Comparison of ENCODE assay signal across 2 cellular contexts in the genomic region with DNA sequence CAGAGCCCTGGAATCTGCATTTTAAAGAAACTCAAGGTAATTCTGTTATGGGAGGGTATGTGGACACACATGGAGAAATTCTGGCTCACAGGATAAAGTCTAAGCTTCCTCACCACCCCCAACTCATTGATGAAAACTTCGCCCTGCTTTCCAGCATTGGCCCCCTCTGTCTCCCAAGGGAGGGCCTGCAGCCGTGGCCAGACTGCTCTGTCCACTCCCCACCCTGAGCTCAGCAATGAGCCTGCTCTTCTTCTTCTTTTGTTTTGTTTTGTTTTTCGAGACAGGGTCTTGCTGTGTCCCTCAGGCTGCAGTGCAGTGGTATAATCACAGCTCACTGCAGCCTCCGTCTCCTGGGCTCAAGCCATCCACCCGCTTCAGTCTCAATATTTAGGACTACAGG.
TF ChIP-seq lines count a peak whose summit lies in the region.

No MANE protein-coding gene starts in this region.

TF ChIP-seq in H1, 55 proteins besides CTCF, POLR2A, EP300 and RAD21 (continued from another document):
- no peak for TF ChIP-seq RFX5 (IDR thresholded peaks at IDR 0.05; ENCODE audit: borderline replicate concordance, low read depth, low read length)
- TF ChIP-seq CHD1 (IDR thresholded peaks at IDR 0.05; ENCODE audit: low read depth, low read length): no peak
- TF ChIP-seq SP1 (IDR thresholded peaks at IDR 0.05; ENCODE audit: low read depth, low read length): no peak
- TF ChIP-seq, protein P1, sequence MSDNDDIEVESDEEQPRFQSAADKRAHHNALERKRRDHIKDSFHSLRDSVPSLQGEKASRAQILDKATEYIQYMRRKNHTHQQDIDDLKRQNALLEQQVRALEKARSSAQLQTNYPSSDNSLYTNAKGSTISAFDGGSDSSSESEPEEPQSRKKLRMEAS (IDR thresholded peaks at IDR 0.05): no peak
- no peak for TF ChIP-seq BRCA1 (IDR thresholded peaks at IDR 0.05; ENCODE audit: low read depth, low read length)
- no peak for TF ChIP-seq SIN3A (conservative IDR thresholded peaks at IDR 0.05 in 1 of 2, IDR thresholded peaks at IDR 0.05 in 1 of 2; ENCODE audit: low read depth in 1 of 2, low read length in 2 of 2)
- no peak for TF ChIP-seq HDAC6 (IDR thresholded peaks at IDR 0.05; ENCODE audit: low read depth, low read length)
- no peak for TF ChIP-seq SUZ12 (IDR thresholded peaks at IDR 0.05; ENCODE audit: low read length)
- no peak for TF ChIP-seq SP4 (IDR thresholded peaks at IDR 0.05; ENCODE audit: low read length)
- no peak for TF ChIP-seq POU5F1 (IDR thresholded peaks at IDR 0.05; ENCODE audit: low read depth, low read length)
- TF ChIP-seq KDM5A (IDR thresholded peaks at IDR 0.05; ENCODE audit: low read length): no peak
- no peak for TF ChIP-seq NANOG (IDR thresholded peaks at IDR 0.05; ENCODE audit: insufficient read depth, low read depth, low read length, poor library complexity, severe bottlenecking)
- TF ChIP-seq HDAC2 (IDR thresholded peaks at IDR 0.05; ENCODE audit: borderline replicate concordance in 1 of 2, low read depth in 2 of 2, low read length in 2 of 2): no peak

TF ChIP-seq in HEK293T, 16 proteins besides CTCF, POLR2A, EP300 and RAD21 (continued from another document):
- TF ChIP-seq HDGF (IDR thresholded peaks at IDR 0.05; ENCODE audit: borderline replicate concordance): no peak
- no peak for TF ChIP-seq BHLHE40 (IDR thresholded peaks at IDR 0.05; ENCODE audit: borderline replicate concordance)
- no peak for TF ChIP-seq ZNF384 (IDR thresholded peaks at IDR 0.05)
- TF ChIP-seq NFRKB (IDR thresholded peaks at IDR 0.05): no peak
